In the genomic region with DNA sequence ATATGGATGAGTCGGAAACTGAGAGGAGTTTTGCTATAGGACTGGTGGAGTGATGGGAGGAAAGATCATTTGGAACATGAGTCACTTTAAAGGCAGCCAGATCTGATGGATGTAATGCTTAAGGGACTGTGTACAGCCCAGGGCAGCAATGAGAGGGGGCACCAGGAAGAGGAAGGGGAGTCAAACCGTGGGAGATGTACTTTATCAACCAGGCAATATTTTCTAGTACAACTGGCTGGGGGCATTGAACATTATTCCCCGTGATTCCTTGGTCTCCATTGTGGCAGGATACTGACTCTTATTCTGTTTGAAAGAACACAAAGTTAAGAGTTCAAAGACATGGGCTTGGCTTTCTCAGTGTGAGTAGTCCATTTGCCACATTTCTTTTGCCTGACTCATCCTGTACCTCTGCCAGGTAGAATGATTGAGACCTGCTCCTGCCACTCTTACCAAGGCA, we compare ENCODE assay signal across 1 cellular context.
TF ChIP-seq lines count a peak whose summit lies in the region.

No MANE protein-coding gene starts in this region.

TF ChIP-seq in SK-N-SH, 30 proteins besides CTCF, POLR2A, EP300 and RAD21 (continued from another document):
- TF ChIP-seq, protein P1, sequence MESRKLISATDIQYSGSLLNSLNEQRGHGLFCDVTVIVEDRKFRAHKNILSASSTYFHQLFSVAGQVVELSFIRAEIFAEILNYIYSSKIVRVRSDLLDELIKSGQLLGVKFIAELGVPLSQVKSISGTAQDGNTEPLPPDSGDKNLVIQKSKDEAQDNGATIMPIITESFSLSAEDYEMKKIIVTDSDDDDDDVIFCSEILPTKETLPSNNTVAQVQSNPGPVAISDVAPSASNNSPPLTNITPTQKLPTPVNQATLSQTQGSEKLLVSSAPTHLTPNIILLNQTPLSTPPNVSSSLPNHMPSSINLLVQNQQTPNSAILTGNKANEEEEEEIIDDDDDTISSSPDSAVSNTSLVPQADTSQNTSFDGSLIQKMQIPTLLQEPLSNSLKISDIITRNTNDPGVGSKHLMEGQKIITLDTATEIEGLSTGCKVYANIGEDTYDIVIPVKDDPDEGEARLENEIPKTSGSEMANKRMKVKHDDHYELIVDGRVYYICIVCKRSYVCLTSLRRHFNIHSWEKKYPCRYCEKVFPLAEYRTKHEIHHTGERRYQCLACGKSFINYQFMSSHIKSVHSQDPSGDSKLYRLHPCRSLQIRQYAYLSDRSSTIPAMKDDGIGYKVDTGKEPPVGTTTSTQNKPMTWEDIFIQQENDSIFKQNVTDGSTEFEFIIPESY (IDR thresholded peaks at IDR 0.05; ENCODE audit: borderline replicate concordance, low read depth) = no peak
- TF ChIP-seq RXRA (IDR thresholded peaks at IDR 0.05; ENCODE audit: borderline replicate concordance, low read depth) (no peak), MXI1 (IDR thresholded peaks at IDR 0.05; ENCODE audit: low read depth, low read length) (no peak), GABPA (IDR thresholded peaks at IDR 0.05; ENCODE audit: low read depth) (no peak), MEF2A (IDR thresholded peaks at IDR 0.05; ENCODE audit: borderline replicate concordance, low read depth) (no peak), FOXM1 (IDR thresholded peaks at IDR 0.05; ENCODE audit: low read depth) (no peak), NRF1 (IDR thresholded peaks at IDR 0.05; ENCODE audit: low read depth, low read length) (no peak), TCF12 (IDR thresholded peaks at IDR 0.05) (no peak), GATA2 (CRISPR knock-in tag; IDR thresholded peaks at IDR 0.05) (no peak), POLR2AphosphoS5 (IDR thresholded peaks at IDR 0.05; ENCODE audit: low read depth, low read length) (no peak), CHD2 (IDR thresholded peaks at IDR 0.05; ENCODE audit: low read length, partially characterized antibody) (no peak), NFIC (IDR thresholded peaks at IDR 0.05; ENCODE audit: borderline replicate concordance) (no peak)
- TF ChIP-seq, protein P2, sequence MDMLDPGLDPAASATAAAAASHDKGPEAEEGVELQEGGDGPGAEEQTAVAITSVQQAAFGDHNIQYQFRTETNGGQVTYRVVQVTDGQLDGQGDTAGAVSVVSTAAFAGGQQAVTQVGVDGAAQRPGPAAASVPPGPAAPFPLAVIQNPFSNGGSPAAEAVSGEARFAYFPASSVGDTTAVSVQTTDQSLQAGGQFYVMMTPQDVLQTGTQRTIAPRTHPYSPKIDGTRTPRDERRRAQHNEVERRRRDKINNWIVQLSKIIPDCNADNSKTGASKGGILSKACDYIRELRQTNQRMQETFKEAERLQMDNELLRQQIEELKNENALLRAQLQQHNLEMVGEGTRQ (IDR thresholded peaks at IDR 0.05; ENCODE audit: borderline replicate concordance, low read depth, low read length) = no peak
TF ChIP-seq in SK-N-SH: peak in this region for 0.
